17 cellular contexts compared by ENCODE assay signal in the genomic region with DNA sequence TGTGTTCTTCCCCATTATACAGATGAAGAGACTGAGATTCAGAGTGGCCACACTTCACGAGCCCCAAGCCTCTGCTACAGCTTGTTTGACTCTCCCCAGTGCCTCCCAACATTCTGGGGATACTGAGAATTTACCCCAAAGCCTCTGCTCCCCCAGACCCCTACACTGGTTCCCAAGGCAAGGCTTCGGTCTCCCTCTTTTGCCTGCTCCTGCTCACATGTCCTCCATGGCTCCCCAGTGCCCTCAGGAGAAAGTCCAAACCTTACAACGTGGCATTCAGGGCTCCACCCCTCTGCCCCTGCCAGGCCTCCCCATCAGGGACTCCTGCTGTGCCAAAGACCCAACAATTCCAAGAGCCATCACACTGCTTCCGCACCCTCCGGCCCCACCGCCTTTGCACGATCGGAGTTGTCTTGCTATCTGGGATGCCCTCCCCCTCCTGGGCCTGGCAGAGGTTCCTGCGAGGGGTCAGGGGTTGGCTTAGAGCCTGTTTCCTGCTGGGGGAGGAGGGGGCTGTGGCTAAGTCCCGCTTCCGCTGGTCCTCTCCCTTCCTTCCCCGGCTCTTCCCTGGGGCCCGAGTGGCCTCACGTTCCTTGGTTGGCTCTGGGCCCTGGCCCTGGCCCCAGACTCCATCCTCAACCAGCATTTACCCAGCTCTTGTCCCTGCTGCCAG. TPM values are rescaled to one million over a fixed set of nuclear protein-coding genes. Genes with fewer than 3 reads are reported as not detected.
DNase-seq lines count a peak whose midpoint lies in the region; ATAC-seq, FAIRE-seq and TF ChIP-seq lines count a peak whose summit lies in the region.
"Had no signal": no experiment of that assay in that cellular context is flagged by ENCODE, and none has a peak within 500 bp of the region (broad histone marks: within the 10 kb centered on the region; RNA-seq: fewer than 3 reads in every experiment).

No MANE protein-coding gene starts in this region.

- peak overlapping the region in 9 of 11 experiments; percentile 31 to 68 (median 56); a peak in 17 of 22 replicates for H3K27ac ChIP-seq in BLaER1 treated with 17β-estradiol and CSF1 and Interleukin-3, amounts not matched to agents 10 nM and 100 nM
- H3K27ac ChIP-seq in Panc1 (ENCODE audit: low read length), result no peak overlapping the region
- no peak overlapping the region for H3K27ac ChIP-seq in endothelial cell of umbilical vein (ENCODE audit: insufficient read depth, low read depth, low read length)
- peak overlapping the region in 1 of 2 donors; percentile 37 for H3K27ac ChIP-seq in left lung
- H3K27ac ChIP-seq in testis, result no peak overlapping the region

- 42 to 56% methylated on average over 6 to 14 of the region's 14 CpGs for WGBS in testis, 2 donors

- in situ Hi-C loops in Panc1 (cut with HindIII; ENCODE audit: low pct_unique_long_range_greater_than_20kb, low sequenced_read_pairs), result no loop called here

- H3K27me3 Mint-ChIP-seq in nephron progenitor cell (ENCODE audit: low read depth, poor library complexity), result peaks cover 5% of the 10 kb centered on the region

- TF ChIP-seq POLR2A in endothelial cell of umbilical vein (IDR thresholded peaks at IDR 0.05; ENCODE audit: low read depth, low read length), result no peak
- TF ChIP-seq POLR2A in testis (IDR thresholded peaks at IDR 0.05), result no peak

- H3K4me1 ChIP-seq in BLaER1 treated with 17β-estradiol and CSF1 and Interleukin-3, amounts not matched to agents 10 nM and 100 nM, result peaks cover 53 to 79% (median 62%) of the 10 kb centered on the region in 10 experiments
- H3K4me1 ChIP-seq in Panc1 (ENCODE audit: control insufficient read depth, insufficient read depth, low read length) (no peaks in the 10 kb centered on the region), endothelial cell of umbilical vein (ENCODE audit: control insufficient read depth, extremely low read depth, insufficient read depth, low read length) (peaks cover 26% of the 10 kb centered on the region), left lung (peaks cover 0 to 46% of the 10 kb centered on the region in 2 donors), testis (peaks cover 2% of the 10 kb centered on the region)
- H3K4me1 ChIP-seq: Caco-2 had no signal

- peak overlapping the region; percentile 66 for H2AFZ ChIP-seq in endothelial cell of umbilical vein (ENCODE audit: low read depth, low read length)

- H3K4me3 Mint-ChIP-seq in nephron progenitor cell, result no peak overlapping the region
- H3K4me3 Mint-ChIP-seq: activated CD8-positive, alpha-beta T cell treated with anti-CD3 and anti-CD28 coated beads for 36 hours had no signal

- intact Hi-C loops in Panc1 (cut with micrococcal nuclease; ENCODE audit: unreplicated experiment), result no loop called here
- intact Hi-C loops in endothelial cell of umbilical vein (cut with micrococcal nuclease), result no loop called here
- intact Hi-C loops in left lung (cut with DNase I), result no loop called here
- intact Hi-C loops in testis (cut with DNase I; ENCODE audit: low total_unique reads), result no loop called here

- CTCF ChIA-PET in Panc1 (lab: Charles Lee) (no interaction called here), endothelial cell of umbilical vein (lab: Charles Lee) (interaction anchor here (0.7 to 1.4 kb wide), 4 partner anchors 14 to 39 kb away, joined by 3 to 11 read pairs (median 4); no protein-coding TSS in a partner anchor)

- no peaks in the 10 kb centered on the region for H4K20me1 ChIP-seq in BLaER1 treated with 17β-estradiol and CSF1 and Interleukin-3, amounts not matched to agents 10 nM and 100 nM
- no peaks in the 10 kb centered on the region for H4K20me1 ChIP-seq in endothelial cell of umbilical vein (replicated peaks; ENCODE audit: control insufficient read depth, extremely low read depth, insufficient read depth, low read length)

- H3K27me3 ChIP-seq in BLaER1 treated with 17β-estradiol and CSF1 and Interleukin-3, amounts not matched to agents 10 nM and 100 nM, result no peaks in the 10 kb centered on the region
- H3K27me3 ChIP-seq in Panc1 (ENCODE audit: control insufficient read depth, insufficient read depth, low read length) (no peaks in the 10 kb centered on the region), endothelial cell of umbilical vein (ENCODE audit: control insufficient read depth in 2 of 2, insufficient read depth in 2 of 2, low read length in 2 of 2) (no peaks in the 10 kb centered on the region), left lung (peaks cover 0 to 41% of the 10 kb centered on the region in 2 donors), testis (no peaks in the 10 kb centered on the region)

- H3K36me3 ChIP-seq in BLaER1 treated with 17β-estradiol and CSF1 and Interleukin-3, amounts not matched to agents 10 nM and 100 nM, result no peaks in the 10 kb centered on the region
- no peaks in the 10 kb centered on the region for H3K36me3 ChIP-seq in Panc1 (ENCODE audit: control insufficient read depth, insufficient read depth, low read length)
- no peaks in the 10 kb centered on the region for H3K36me3 ChIP-seq in endothelial cell of umbilical vein (ENCODE audit: control insufficient read depth in 2 of 2, extremely low read depth in 1 of 2, insufficient read depth in 2 of 2, low read length in 2 of 2)
- no peaks in the 10 kb centered on the region for H3K36me3 ChIP-seq in left lung
- H3K36me3 ChIP-seq in testis (ENCODE audit: low read depth, missing control alignments), result no peaks in the 10 kb centered on the region
- H3K36me3 ChIP-seq: thoracic aorta had no signal

- peak overlapping the region; percentile 45 to 85 (median 68) for H3K4me2 ChIP-seq in BLaER1 treated with 17β-estradiol and CSF1 and Interleukin-3, amounts not matched to agents 10 nM and 100 nM
- H3K4me2 ChIP-seq in endothelial cell of umbilical vein (ENCODE audit: insufficient read depth, low read length), result no peak overlapping the region

- no peaks in the 10 kb centered on the region for H3K9me1 ChIP-seq in endothelial cell of umbilical vein (replicated peaks; ENCODE audit: control insufficient read depth, extremely low read depth, insufficient read depth, low read length)

- FAIRE-seq in endothelial cell of umbilical vein (lab: Jason Lieb, UNC), result peak; percentile 58
- FAIRE-seq: colon had no signal

- 0 out of 20 replicates have a peak overlapping the region, but pooled peaks of 1 of the 10 experiments have one; percentile 24 for H3K4me3 ChIP-seq in BLaER1 treated with 17β-estradiol and CSF1 and Interleukin-3, amounts not matched to agents 10 nM and 100 nM
- H3K4me3 ChIP-seq in Panc1 (ENCODE audit: low read depth in 2 of 2, low read length in 2 of 2) (no peak overlapping the region), endothelial cell of umbilical vein (replicated peaks in 1 of 3; ENCODE audit: insufficient read depth in 1 of 3, low read depth in 1 of 3, low read length in 3 of 3) (no peak overlapping the region), left lung (no peak overlapping the region), testis (no peak overlapping the region)
- H3K4me3 ChIP-seq: thoracic aorta had no signal

- H3K27ac Mint-ChIP-seq in nephron progenitor cell, result peak overlapping the region; percentile 42
- H3K27ac Mint-ChIP-seq: activated CD8-positive, alpha-beta T cell treated with anti-CD3 and anti-CD28 coated beads for 36 hours had no signal

- no peaks in the 10 kb centered on the region for H3K9me3 ChIP-seq in BLaER1 treated with 17β-estradiol and CSF1 and Interleukin-3, amounts not matched to agents 10 nM and 100 nM (replicated peaks in 1 of 11)
- H3K9me3 ChIP-seq in Panc1 (ENCODE audit: control insufficient read depth, insufficient read depth, low read depth, low read length) (no peaks in the 10 kb centered on the region), endothelial cell of umbilical vein (replicated peaks; ENCODE audit: control insufficient read depth, insufficient read depth, low read length) (no peaks in the 10 kb centered on the region), left lung (no peaks in the 10 kb centered on the region), testis (no peaks in the 10 kb centered on the region)
- H3K9me3 ChIP-seq: Caco-2, thoracic aorta had no signal

- DNase-seq in Panc1 (ENCODE audit: low read depth, low spot score) (no peak), endothelial cell of umbilical vein (ENCODE audit: low read depth, low spot score) (peak; percentile 20), nephron progenitor cell (no peak), left lung (no peak), testis (no peak)
- no peak for DNase-seq in central memory CD4-positive, alpha-beta T cell
- DNase-seq: activated CD8-positive, alpha-beta T cell treated with anti-CD3 and anti-CD28 coated beads for 36 hours; activated naive CD4-positive, alpha-beta T cell treated with Interleukin-2 at 50 U/mL for 16 hours; activated T-cell treated with anti-CD3 and anti-CD28 coated beads, Interleukin-2, amount 50 U/mL, for 1 hour; Caco-2; NCI-H1417 treated with DMSO at 0.1 percent for 48 hours; NCI-H524 treated with DMSO at 0.1 percent for 48 hours had no signal

- H3K79me2 ChIP-seq in endothelial cell of umbilical vein (ENCODE audit: control insufficient read depth, insufficient read depth, low read length), result no peaks in the 10 kb centered on the region

- POLR2A ChIA-PET in Panc1 (lab: Charles Lee), result no interaction called here
- POLR2A ChIA-PET in endothelial cell of umbilical vein (lab: Charles Lee), result interaction anchor here (0.6 kb wide), 1 partner anchor 14 kb away, joined by 3 read pairs; no protein-coding TSS in a partner anchor

- ATAC-seq in Panc1 (peak; percentile 33; the same call in 1 of the 2 replicates), HG02973 (IDR thresholded peaks at IDR 0.05; ENCODE audit: unreplicated experiment) (no peak), left lung (no peak)
- ATAC-seq: activated CD8-positive, alpha-beta T cell treated with anti-CD3 and anti-CD28 coated beads for 36 hours had no signal

- TF ChIP-seq CTCF in Panc1 (IDR thresholded peaks at IDR 0.05) (no peak), endothelial cell of umbilical vein (IDR thresholded peaks at IDR 0.05; ENCODE audit: extremely low read depth in 1 of 2, insufficient read depth in 1 of 2, low read depth in 1 of 2, low read length in 2 of 2) (no peak), nephron progenitor cell (IDR thresholded peaks at IDR 0.05) (no peak), left lung (IDR thresholded peaks at IDR 0.05) (no peak), testis (IDR thresholded peaks at IDR 0.05) (no peak)

- H3K9ac ChIP-seq in BLaER1 treated with 17β-estradiol and CSF1 and Interleukin-3, amounts not matched to agents 10 nM and 100 nM, result peak overlapping the region in 7 of 11 experiments; percentile 8 to 48 (median 44); a peak in 11 of 22 replicates
- no peak overlapping the region for H3K9ac ChIP-seq in endothelial cell of umbilical vein (replicated peaks; ENCODE audit: extremely low read depth, insufficient read depth, low read length)

- dilution Hi-C loops in endothelial cell of umbilical vein (cut with MboI; ENCODE audit: extremely low pct_ligation_motif_present, low sequenced_read_pairs), result no loop called here

- no peaks in the 10 kb centered on the region for H3K36me3 Mint-ChIP-seq in nephron progenitor cell (ENCODE audit: low read depth)

- H3K4me1 Mint-ChIP-seq in nephron progenitor cell, result peaks cover 45% of the 10 kb centered on the region

- no TSS peak for BruUV-seq in Panc1 (replicated peaks; lab: Mats Ljungman, UMichigan)
- BruUV-seq in endothelial cell of umbilical vein (replicated peaks; lab: Mats Ljungman, UMichigan), result no TSS peak

- no peaks in the 10 kb centered on the region for H3K9me3 Mint-ChIP-seq in nephron progenitor cell
- H3K9me3 Mint-ChIP-seq: activated CD8-positive, alpha-beta T cell treated with anti-CD3 and anti-CD28 coated beads for 36 hours had no signal

RNA-seq across cellular contexts. Expression of a gene that starts 15.4 kb away (rescaled TPM):
- total RNA-seq in Panc1 (2021; ENCODE audit: unreplicated experiment), result 35.3 TPM
- 33.2 TPM for polyA plus RNA-seq in Panc1 (2012; ENCODE audit: insufficient read length)
- 28.1 and 34.7 TPM in 2 replicates for total RNA-seq in endothelial cell of umbilical vein
- 12.7 and 15.4 TPM in 2 replicates for polyA plus RNA-seq in endothelial cell of umbilical vein
- polyA plus RNA-seq in endothelial cell of umbilical vein (2011; cell fraction: cytosol; rRNA removed), result 8.9 and 10.7 TPM in 2 replicates
- polyA plus RNA-seq in endothelial cell of umbilical vein (2011; cell fraction: nucleus; rRNA removed), result 36.9 and 38.8 TPM in 2 replicates
- polyA plus RNA-seq in endothelial cell of umbilical vein (2012), result 11.6 and 12.1 TPM in 2 replicates
- 6.9 and 7.3 TPM in 2 replicates for polyA minus RNA-seq in endothelial cell of umbilical vein
- 40.6 TPM for polyA minus RNA-seq in endothelial cell of umbilical vein (2011; cell fraction: cytosol; rRNA and poly(A)+ RNA removed)
- 10.6 and 18.5 TPM in 2 replicates for polyA minus RNA-seq in endothelial cell of umbilical vein (2011; cell fraction: nucleus; rRNA and poly(A)+ RNA removed)
- 10 to 100 TPM; 16.9 to 23.5 TPM for total RNA-seq in left lung
- 10 to 100 TPM; 21.6 to 22.9 TPM for total RNA-seq in testis
- polyA plus RNA-seq in testis (ENCODE audit: insufficient read depth, low read depth, low replicate concordance), result 9.7 TPM

RNA-seq across cellular contexts. Expression of a gene that starts 18.1 kb away (rescaled TPM):
- total RNA-seq in Panc1 (2021; ENCODE audit: unreplicated experiment), result 13.5 TPM
- polyA plus RNA-seq in Panc1 (2012; ENCODE audit: insufficient read length), result 15.2 TPM
- total RNA-seq in endothelial cell of umbilical vein, result 6.8 and 7.5 TPM in 2 replicates
- 3.5 and 3.8 TPM in 2 replicates for polyA plus RNA-seq in endothelial cell of umbilical vein
- polyA plus RNA-seq in endothelial cell of umbilical vein (2011; cell fraction: cytosol; rRNA removed), result 1.5 and 2.2 TPM in 2 replicates
- polyA plus RNA-seq in endothelial cell of umbilical vein (2011; cell fraction: nucleus; rRNA removed), result 17.0 and 22.7 TPM in 2 replicates
- polyA plus RNA-seq in endothelial cell of umbilical vein (2012), result 2.9 and 5.6 TPM in 2 replicates
- polyA minus RNA-seq in endothelial cell of umbilical vein, result 3.8 and 5.0 TPM in 2 replicates
- polyA minus RNA-seq in endothelial cell of umbilical vein (2011; cell fraction: cytosol; rRNA and poly(A)+ RNA removed), result 4.6 TPM
- polyA minus RNA-seq in endothelial cell of umbilical vein (2011; cell fraction: nucleus; rRNA and poly(A)+ RNA removed), result 6.3 and 7.8 TPM in 2 replicates
- 10 to 100 TPM; 18.0 to 21.0 TPM for total RNA-seq in left lung
- 10 to 100 TPM; 17.5 to 19.2 TPM for total RNA-seq in testis
- polyA plus RNA-seq in testis (ENCODE audit: insufficient read depth, low read depth, low replicate concordance), result 4.5 TPM

RNA-seq across cellular contexts. Expression of a gene that starts 24.4 kb away (rescaled TPM):
- 0.08 TPM for total RNA-seq in Panc1 (2021; ENCODE audit: unreplicated experiment)
- not detected for polyA plus RNA-seq in Panc1 (2012; ENCODE audit: insufficient read length)
- total RNA-seq in endothelial cell of umbilical vein, result 5.7 and 11.1 TPM in 2 replicates
- 16.9 and 19.9 TPM in 2 replicates for polyA plus RNA-seq in endothelial cell of umbilical vein
- 9.7 and 12.9 TPM in 2 replicates for polyA plus RNA-seq in endothelial cell of umbilical vein (2011; cell fraction: cytosol; rRNA removed)
- 5.5 and 6.7 TPM in 2 replicates for polyA plus RNA-seq in endothelial cell of umbilical vein (2011; cell fraction: nucleus; rRNA removed)
- 1.5 and 1.6 TPM in 2 replicates for polyA plus RNA-seq in endothelial cell of umbilical vein (2012)
- 10.7 and 12.5 TPM in 2 replicates for polyA minus RNA-seq in endothelial cell of umbilical vein
- polyA minus RNA-seq in endothelial cell of umbilical vein (2011; cell fraction: cytosol; rRNA and poly(A)+ RNA removed), result not detected
- 3.4 and 6.1 TPM in 2 replicates for polyA minus RNA-seq in endothelial cell of umbilical vein (2011; cell fraction: nucleus; rRNA and poly(A)+ RNA removed)
- total RNA-seq in left lung, result 10 to 100 TPM; 21.9 to 59.5 TPM
- 1 to 10 TPM; 3.4 to 4.4 TPM for total RNA-seq in testis
- polyA plus RNA-seq in testis (ENCODE audit: insufficient read depth, low read depth, low replicate concordance), result 20.5 TPM
- total RNA-seq: activated CD8-positive, alpha-beta T cell treated with anti-CD3 and anti-CD28 coated beads for 36 hours; Caco-2; Daoy had no signal

RNA-seq across cellular contexts. Expression of a gene that starts 41.3 kb away (rescaled TPM):
- total RNA-seq in Panc1 (2021; ENCODE audit: unreplicated experiment), result 0.51 TPM
- polyA plus RNA-seq in Panc1 (2012; ENCODE audit: insufficient read length), result not detected
- total RNA-seq in endothelial cell of umbilical vein, result not detected in 2 replicates
- 0.11 and 0.12 TPM in 2 replicates for polyA plus RNA-seq in endothelial cell of umbilical vein
- polyA plus RNA-seq in endothelial cell of umbilical vein (2011; cell fraction: cytosol; rRNA removed), result 0.11 TPM in 1 of 2 replicates, not detected in the other
- 0.91 and 1.1 TPM in 2 replicates for polyA plus RNA-seq in endothelial cell of umbilical vein (2011; cell fraction: nucleus; rRNA removed)
- 0.34 and 0.36 TPM in 2 replicates for polyA plus RNA-seq in endothelial cell of umbilical vein (2012)
- 0.46 TPM in 1 of 2 replicates, not detected in the other for polyA minus RNA-seq in endothelial cell of umbilical vein
- polyA minus RNA-seq in endothelial cell of umbilical vein (2011; cell fraction: cytosol; rRNA and poly(A)+ RNA removed), result not detected
- polyA minus RNA-seq in endothelial cell of umbilical vein (2011; cell fraction: nucleus; rRNA and poly(A)+ RNA removed), result 0.58 TPM in 1 of 2 replicates, not detected in the other
- 1 to 10 TPM in 1 of 2 donors, under 1 TPM in 1; 0.61 to 1.4 TPM for total RNA-seq in left lung
- 1 to 10 TPM in 1 of 2 donors, not detected in 1; 1.3 TPM for total RNA-seq in testis
- 0.45 TPM for polyA plus RNA-seq in testis (ENCODE audit: insufficient read depth, low read depth, low replicate concordance)
- total RNA-seq: thoracic aorta had no signal

RNA-seq across cellular contexts. Expression of a gene that starts 43.4 kb away (rescaled TPM):
- total RNA-seq in Panc1 (2021; ENCODE audit: unreplicated experiment) (56.0 TPM), endothelial cell of umbilical vein (64.7 and 81.1 TPM in 2 replicates), left lung (10 to 100 TPM; 30.5 to 44.1 TPM), testis (10 to 100 TPM; 46.4 to 55.5 TPM)
- polyA plus RNA-seq in Panc1 (2012; ENCODE audit: insufficient read length), result 84.8 TPM
- polyA plus RNA-seq in endothelial cell of umbilical vein (52.9 and 60.5 TPM in 2 replicates), testis (ENCODE audit: insufficient read depth, low read depth, low replicate concordance) (123 TPM)
- 66.6 and 82.4 TPM in 2 replicates for polyA plus RNA-seq in endothelial cell of umbilical vein (2011; cell fraction: cytosol; rRNA removed)
- polyA plus RNA-seq in endothelial cell of umbilical vein (2011; cell fraction: nucleus; rRNA removed), result 37.3 and 47.4 TPM in 2 replicates
- polyA plus RNA-seq in endothelial cell of umbilical vein (2012), result 86.1 and 109 TPM in 2 replicates
- polyA minus RNA-seq in endothelial cell of umbilical vein, result 20.5 and 28.8 TPM in 2 replicates
- polyA minus RNA-seq in endothelial cell of umbilical vein (2011; cell fraction: cytosol; rRNA and poly(A)+ RNA removed), result 9.4 TPM
- polyA minus RNA-seq in endothelial cell of umbilical vein (2011; cell fraction: nucleus; rRNA and poly(A)+ RNA removed), result 7.0 and 8.0 TPM in 2 replicates

Comparison
In these comparisons a context has a peak if more than half of its experiments do, and no peak if none do; other contexts are left out.
1. H3K27ac ChIP-seq: peak in BLaER1 treated with 17β-estradiol and CSF1 and Interleukin-3, amounts not matched to agents 10 nM and 100 nM (9 of 11); none in Panc1 (single experiment), endothelial cell of umbilical vein (single experiment) and testis (0 of 2).